8 cellular contexts compared by ENCODE assay signal in genomic region chr20:19756756-19757486, GRCh38. TPM values are rescaled to one million over a fixed set of nuclear protein-coding genes. Genes with fewer than 3 reads are reported as not detected.
DNase-seq lines count a peak whose midpoint lies in the region; ATAC-seq and TF ChIP-seq lines count a peak whose summit lies in the region.

No MANE protein-coding gene starts in this region.

- H3K9me3 ChIP-seq in lower lobe of right lung (no peaks in the 10 kb centered on the region), transverse colon (no peaks in the 10 kb centered on the region)

- no peaks in the 10 kb centered on the region for H3K36me3 ChIP-seq in brain microvascular endothelial cell (replicated peaks)
- H3K36me3 ChIP-seq in lower lobe of right lung, result no peaks in the 10 kb centered on the region
- H3K36me3 ChIP-seq in transverse colon, result no peaks in the 10 kb centered on the region

- H3K27ac Mint-ChIP-seq in activated naive CD4-positive, alpha-beta T cell treated with anti-CD3 and anti-CD28 coated beads, Interleukin-2, amount 50 U/mL, for 72 hours, result no peak overlapping the region

- H3K27me3 ChIP-seq in brain microvascular endothelial cell (replicated peaks), result no peaks in the 10 kb centered on the region
- no peaks in the 10 kb centered on the region for H3K27me3 ChIP-seq in lower lobe of right lung (ENCODE audit: low read depth)
- no peaks in the 10 kb centered on the region for H3K27me3 ChIP-seq in transverse colon

- H3K27ac ChIP-seq in brain microvascular endothelial cell (peak overlapping the region; percentile 28), lower lobe of right lung (peak overlapping the region; percentile 94), transverse colon (peak overlapping the region; percentile 94 to 98 (median 96))

- WGBS in transverse colon (ENCODE audit: low coverage in 1 of 2), 2 donors, result 14 to 42% methylated on average over 7 to 22 of the region's 22 CpGs

- no peak for TF ChIP-seq EP300 in transverse colon (IDR thresholded peaks at IDR 0.05; ENCODE audit: low read depth)

- H3K9me3 Mint-ChIP-seq in activated naive CD4-positive, alpha-beta T cell treated with anti-CD3 and anti-CD28 coated beads, Interleukin-2, amount 50 U/mL, for 72 hours, result no peaks in the 10 kb centered on the region

- TF ChIP-seq POLR2A in transverse colon (IDR thresholded peaks at IDR 0.05), result no peak

- TF ChIP-seq CTCF in brain microvascular endothelial cell (IDR thresholded peaks at IDR 0.05; ENCODE audit: low read depth, low read length, missing control alignments) (no peak), lower lobe of right lung (IDR thresholded peaks at IDR 0.05) (no peak), transverse colon (IDR thresholded peaks at IDR 0.05) (no peak)

- in situ Hi-C loops in brain microvascular endothelial cell (cut with HindIII; ENCODE audit: low pct_ligation_motif_present, low sequenced_read_pairs), result no loop called here
- in situ Hi-C loops in transverse colon (cut with MboI; ENCODE audit: low pct_ligation_motif_present in 1 of 4, low pct_unique_long_range_greater_than_20kb in 1 of 4, low sequenced_read_pairs in 3 of 4), result no loop called here

- H3K36me3 Mint-ChIP-seq in activated naive CD4-positive, alpha-beta T cell treated with anti-CD3 and anti-CD28 coated beads, Interleukin-2, amount 50 U/mL, for 72 hours, result no peaks in the 10 kb centered on the region

- peak; percentile 38 for DNase-seq in DMS 273 (lab: John Stamatoyannopoulos, UW; ENCODE audit: unreplicated experiment)
- DNase-seq in DMS 273 treated with DMSO at 0.1 percent for 48 hours (lab: John Stamatoyannopoulos, UW), result no peak
- no peak for DNase-seq in brain microvascular endothelial cell
- no peak for DNase-seq in lower lobe of right lung
- no peak for DNase-seq in transverse colon
- DNase-seq in central memory CD4-positive, alpha-beta T cell, result no peak
- DNase-seq in SKM-1 (lab: John Stamatoyannopoulos, UW; ENCODE audit: unreplicated experiment), result no peak
- no peak for DNase-seq in activated naive CD4-positive, alpha-beta T cell treated with anti-CD3 and anti-CD28 coated beads, Interleukin-2, amount 50 U/mL, for 72 hours (ENCODE audit: low spot score in 2 of 2)

- no peak for ATAC-seq in lower lobe of right lung
- ATAC-seq in activated naive CD4-positive, alpha-beta T cell treated with anti-CD3 and anti-CD28 coated beads, Interleukin-2, amount 50 U/mL, for 72 hours, result no peak

- intact Hi-C loops in lower lobe of right lung (cut with DNase I) (no loop called here), transverse colon (cut with DNase I; ENCODE audit: low total_unique reads) (no loop called here)

- H3K4me3 ChIP-seq in brain microvascular endothelial cell (ENCODE audit: low read depth, low read length) (peak overlapping the region; percentile 87), lower lobe of right lung (peak overlapping the region; percentile 88), transverse colon (peak overlapping the region; percentile 56 to 74 (median 66))

- H3K4me1 ChIP-seq in lower lobe of right lung, result peaks cover 38% of the 10 kb centered on the region
- H3K4me1 ChIP-seq in transverse colon, result peaks cover 13 to 32% (median 24%) of the 10 kb centered on the region in 4 donors

RNA-seq across cellular contexts. Expression of gene RIN2, which starts 1.1 kb away (rescaled TPM):
- 101 TPM for total RNA-seq in lower lobe of right lung
- total RNA-seq in transverse colon, result 100 to 1,000 TPM in 2 of 4 donors, 10 to 100 TPM in 2; 53.2 to 157 (median 104) TPM
- not detected for total RNA-seq in activated naive CD4-positive, alpha-beta T cell treated with anti-CD3 and anti-CD28 coated beads, Interleukin-2, amount 50 U/mL, for 72 hours

Comparison
In these comparisons a context has a peak if more than half of its experiments do, and no peak if none do; other contexts are left out.
1. H3K27ac ChIP-seq: peak in every context shown above with its lines; median percentile 96 in transverse colon; 94 in lower lobe of right lung; 28 in brain microvascular endothelial cell.
2. RNA of gene RIN2, which starts 1.1 kb away (total RNA-seq): 53.2 to 157 TPM in transverse colon and 101 TPM in lower lobe of right lung (single experiment); not detected in activated naive CD4-positive, alpha-beta T cell treated with anti-CD3 and anti-CD28 coated beads, Interleukin-2, amount 50 U/mL, for 72 hours; every median in the first group is over 10 times any median in the second.
3. Peak in every context shown above with its lines, with median percentiles within 50 percentile points of each other: H3K4me3 ChIP-seq.